In genomic region chr1:9440763-9441194, GRCh38 we compare ENCODE assay signal across 2 cellular contexts.
TF ChIP-seq lines count a peak whose summit lies in the region.

No MANE protein-coding gene starts in this region.

TF ChIP-seq in A549, 52 proteins besides CTCF, POLR2A, EP300 and RAD21:
- TF ChIP-seq HMGXB4 (CRISPR knock-in tag; IDR thresholded peaks at IDR 0.05; ENCODE audit: borderline replicate concordance) (no peak), KDM1A (IDR thresholded peaks at IDR 0.05; ENCODE audit: low read depth) (no peak), CBX8 (IDR thresholded peaks at IDR 0.05) (no peak), MAFK (IDR thresholded peaks at IDR 0.05; ENCODE audit: partially characterized antibody) (no peak), CEBPB (IDR thresholded peaks at IDR 0.05) (no peak), TFCP2L1 (CRISPR knock-in tag; IDR thresholded peaks at IDR 0.05) (no peak), HOXB13 (CRISPR knock-in tag; IDR thresholded peaks at IDR 0.05; ENCODE audit: low read depth) (no peak), CHD2 (IDR thresholded peaks at IDR 0.05; ENCODE audit: low read length, partially characterized antibody) (no peak), BHLHE40 (IDR thresholded peaks at IDR 0.05; ENCODE audit: low read depth, low read length) (no peak), MYC (IDR thresholded peaks at IDR 0.05; ENCODE audit: borderline replicate concordance, low read length) (no peak), FOSB (CRISPR knock-in tag; IDR thresholded peaks at IDR 0.05) (no peak), ZSCAN20 (CRISPR knock-in tag; IDR thresholded peaks at IDR 0.05) (no peak), NFE2L2 (conservative IDR thresholded peaks at IDR 0.05; ENCODE audit: low read length) (no peak), ZFP36 (IDR thresholded peaks at IDR 0.05; ENCODE audit: borderline replicate concordance, partially characterized antibody) (no peak), RFX5 (IDR thresholded peaks at IDR 0.05) (no peak), GATA3 (IDR thresholded peaks at IDR 0.05; ENCODE audit: borderline replicate concordance) (no peak), HEYL (CRISPR knock-in tag; IDR thresholded peaks at IDR 0.05) (no peak), ZC3H11A (IDR thresholded peaks at IDR 0.05) (no peak)

TF ChIP-seq in liver, 16 proteins besides CTCF, POLR2A, EP300 and RAD21 (continued from another document):
- TF ChIP-seq ZBTB33 (IDR thresholded peaks at IDR 0.05) (no peak), EGR1 (IDR thresholded peaks at IDR 0.05; ENCODE audit: low read depth in 2 of 2) (no peak), RXRA (IDR thresholded peaks at IDR 0.05) (peak; percentile 31 to 71), ATF3 (IDR thresholded peaks at IDR 0.05) (no peak), MAX (IDR thresholded peaks at IDR 0.05) (peak; percentile 12), GABPA (IDR thresholded peaks at IDR 0.05 in 1 of 2, conservative IDR thresholded peaks at IDR 0.05 in 1 of 2) (no peak), YY1 (IDR thresholded peaks at IDR 0.05) (no peak), FOXA1 (IDR thresholded peaks at IDR 0.05) (no peak), SP1 (IDR thresholded peaks at IDR 0.05) (peak; percentile 15), JUND (IDR thresholded peaks at IDR 0.05) (no peak)
TF ChIP-seq in liver: peak in this region for 4.
